In the genomic region with DNA sequence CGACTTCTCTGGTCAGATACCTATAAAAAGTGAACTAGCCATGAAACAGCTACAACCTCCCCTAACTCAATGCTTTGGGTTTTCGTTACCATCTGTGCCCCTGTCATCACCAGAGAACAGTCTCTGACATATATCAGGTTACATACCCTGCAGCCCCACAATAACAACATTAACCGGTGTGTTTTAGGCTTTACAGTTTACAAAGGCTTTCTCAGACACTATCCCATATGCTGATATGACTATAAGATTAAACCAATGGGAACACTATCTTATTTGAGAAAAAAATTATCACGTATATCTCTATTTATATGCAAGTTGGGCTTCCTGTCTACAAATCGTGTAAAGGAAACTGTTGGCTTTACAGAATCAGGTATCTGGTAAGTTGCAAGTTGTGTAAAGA, we compare ENCODE assay signal across 26 cellular contexts.
"Had no signal": no experiment of that assay in that cellular context is flagged by ENCODE, and none has a peak within 500 bp of the region (broad histone marks: within the 10 kb centered on the region; RNA-seq: fewer than 3 reads in every experiment).

No MANE protein-coding gene starts in this region.

- H3K4me3 Mint-ChIP-seq: activated naive CD4-positive, alpha-beta T cell treated with anti-CD3 and anti-CD28 coated beads, Interleukin-2, amount 10 ng/mL, durations not matched to agents 7 days and 5 days; activated naive CD8-positive, alpha-beta T cell treated with anti-CD3 and anti-CD28 coated beads, Interleukin-2, amount 50 U/mL, for 24 hours; memory B cell; naive thymus-derived CD4-positive, alpha-beta T cell; stimulated activated naive CD8-positive, alpha-beta T cell treated with anti-CD3 and anti-CD28 coated beads, Interleukin-15, amount 100 ng/mL, for 72 hours had no signal

- H3K36me3 ChIP-seq: brain microvascular endothelial cell, gastrocnemius medialis, heart left ventricle, left ventricle myocardium inferior, right lobe of liver, suprapubic skin had no signal

- H3K36me3 Mint-ChIP-seq: activated naive CD4-positive, alpha-beta T cell treated with anti-CD3 and anti-CD28 coated beads, Interleukin-2, amount 10 ng/mL, durations not matched to agents 7 days and 5 days; memory B cell; naive thymus-derived CD4-positive, alpha-beta T cell had no signal

- H3K9me3 Mint-ChIP-seq: activated naive CD4-positive, alpha-beta T cell treated with anti-CD3 and anti-CD28 coated beads, Interleukin-2, amount 10 ng/mL, durations not matched to agents 7 days and 5 days; activated naive CD8-positive, alpha-beta T cell treated with anti-CD3 and anti-CD28 coated beads, Interleukin-2, amount 50 U/mL, for 24 hours; memory B cell had no signal

- H3K27ac Mint-ChIP-seq: activated naive CD4-positive, alpha-beta T cell treated with anti-CD3 and anti-CD28 coated beads, Interleukin-2, amount 10 ng/mL, durations not matched to agents 7 days and 5 days; activated naive CD8-positive, alpha-beta T cell treated with anti-CD3 and anti-CD28 coated beads, Interleukin-2, amount 50 U/mL, for 24 hours; memory B cell; naive thymus-derived CD4-positive, alpha-beta T cell; stimulated activated naive CD8-positive, alpha-beta T cell treated with anti-CD3 and anti-CD28 coated beads, Interleukin-15, amount 100 ng/mL, for 72 hours had no signal

- H3K9me3 ChIP-seq: gastrocnemius medialis, heart left ventricle, left ventricle myocardium inferior, psoas muscle, right lobe of liver, suprapubic skin had no signal

- H3K4me1 Mint-ChIP-seq: activated naive CD4-positive, alpha-beta T cell treated with anti-CD3 and anti-CD28 coated beads, Interleukin-2, amount 10 ng/mL, durations not matched to agents 7 days and 5 days; activated naive CD8-positive, alpha-beta T cell treated with anti-CD3 and anti-CD28 coated beads, Interleukin-2, amount 50 U/mL, for 24 hours; memory B cell; naive thymus-derived CD4-positive, alpha-beta T cell; stimulated activated naive CD8-positive, alpha-beta T cell treated with anti-CD3 and anti-CD28 coated beads, Interleukin-15, amount 100 ng/mL, for 72 hours had no signal

- DNase-seq: activated CD4-positive, alpha-beta T cell treated with anti-CD3 and anti-CD28 coated beads, Interleukin-2, amount 50 U/mL, for 1 hour; activated CD4-positive, CD25-positive, alpha-beta regulatory T cell treated with anti-CD3 and anti-CD28 coated beads, Interleukin-2, amount 50 U/mL, for 72 hours; activated CD8-positive, alpha-beta memory T cell treated with anti-CD3 and anti-CD28 coated beads, Interleukin-2, amount 50 U/mL, for 4 hours; activated effector memory CD4-positive, alpha-beta T cell treated with Interleukin-2 at 50 U/mL for 16 hours; activated naive CD4-positive, alpha-beta T cell treated with anti-CD3 and anti-CD28 coated beads, Interleukin-2, amount 10 ng/mL, durations not matched to agents 7 days and 5 days; activated naive CD8-positive, alpha-beta T cell treated with anti-CD3 and anti-CD28 coated beads, Interleukin-2, amount 50 U/mL, for 24 hours; activated T-cell treated with anti-CD3 and anti-CD28 coated beads, Interleukin-2, amount 50 U/mL, for 48 hours; anterior cingulate cortex; brain microvascular endothelial cell; cerebellar nuclear complex; cortex of kidney; erythroblast; gastrocnemius medialis; heart left ventricle; left ventricle myocardium inferior; naive thymus-derived CD4-positive, alpha-beta T cell; psoas muscle; right lobe of liver; small intestine; stimulated activated CD4-positive, alpha-beta T cell treated with anti-CD3 and anti-CD28 coated beads, Interleukin-4, amount 100 ng/mL, for 1 hour; stimulated activated naive CD8-positive, alpha-beta T cell treated with anti-CD3 and anti-CD28 coated beads, Interleukin-15, amount 100 ng/mL, for 72 hours; T1000; trophoblast cell had no signal

- H3K27me3 Mint-ChIP-seq: activated naive CD4-positive, alpha-beta T cell treated with anti-CD3 and anti-CD28 coated beads, Interleukin-2, amount 10 ng/mL, durations not matched to agents 7 days and 5 days; stimulated activated naive CD8-positive, alpha-beta T cell treated with anti-CD3 and anti-CD28 coated beads, Interleukin-15, amount 100 ng/mL, for 72 hours had no signal

- H3K27me3 ChIP-seq: brain microvascular endothelial cell, gastrocnemius medialis, heart left ventricle, right lobe of liver, suprapubic skin had no signal

- FAIRE-seq: endometrium, small intestine had no signal

- H3K4me3 ChIP-seq: gastrocnemius medialis, heart left ventricle, left ventricle myocardium inferior, psoas muscle, right lobe of liver, suprapubic skin had no signal

- H3K27ac ChIP-seq: brain microvascular endothelial cell, gastrocnemius medialis, heart left ventricle, left ventricle myocardium inferior, psoas muscle, right lobe of liver, suprapubic skin had no signal

- H3K4me1 ChIP-seq: psoas muscle, right lobe of liver, suprapubic skin had no signal
